Comparison of ENCODE assay signal across 27 cellular contexts in genomic region chr3:164018500-164018899, GRCh38.
"Had no signal": no experiment of that assay in that cellular context is flagged by ENCODE, and none has a peak within 500 bp of the region (broad histone marks: within the 10 kb centered on the region; RNA-seq: fewer than 3 reads in every experiment).

No MANE protein-coding gene starts in this region.

- DNase-seq: activated CD4-positive, alpha-beta memory T cell treated with anti-CD3 and anti-CD28 coated beads, Interleukin-2, amount 10 ng/mL, durations not matched to agents 7 days and 5 days; activated CD4-positive, alpha-beta T cell treated with anti-CD3 and anti-CD28 coated beads for 1 hour; activated CD4-positive, alpha-beta T cell treated with anti-CD3 and anti-CD28 coated beads for 4 hours; activated CD4-positive, alpha-beta T cell treated with anti-CD3 and anti-CD28 coated beads, Interleukin-2, amount 10 ng/mL, durations not matched to agents 7 days and 5 days; activated CD4-positive, alpha-beta T cell treated with anti-CD3 and anti-CD28 coated beads, Interleukin-2, amount 50 U/mL, for 4 hours; activated CD8-positive, alpha-beta memory T cell treated with anti-CD3 and anti-CD28 coated beads, Interleukin-2, amount 50 U/mL, for 48 hours; activated effector memory CD4-positive, alpha-beta T cell treated with Interleukin-2 at 50 U/mL for 16 hours; activated naive CD4-positive, alpha-beta T cell treated with anti-CD3 and anti-CD28 coated beads for 36 hours; activated naive CD8-positive, alpha-beta T cell treated with anti-CD3 and anti-CD28 coated beads for 36 hours; activated naive CD8-positive, alpha-beta T cell treated with anti-CD3 and anti-CD28 coated beads, Interleukin-2, amount 50 U/mL, for 24 hours; activated T-cell treated with anti-CD3 and anti-CD28 coated beads for 4 hours; activated T-cell treated with anti-CD3 and anti-CD28 coated beads, Interleukin-2, amount 50 U/mL, for 4 hours; adrenal gland; amygdala; aorta; body of pancreas; central memory CD4-positive, alpha-beta T cell; cerebellar nuclear complex; colonic mucosa; effector memory CD4-positive, alpha-beta T cell; erythroblast; foreskin keratinocyte; T-helper 2 cell had no signal

- H3K4me3 Mint-ChIP-seq: activated CD4-positive, alpha-beta memory T cell treated with anti-CD3 and anti-CD28 coated beads, Interleukin-2, amount 10 ng/mL, durations not matched to agents 7 days and 5 days; activated CD4-positive, alpha-beta T cell treated with anti-CD3 and anti-CD28 coated beads, Interleukin-2, amount 10 ng/mL, durations not matched to agents 7 days and 5 days; activated naive CD4-positive, alpha-beta T cell treated with anti-CD3 and anti-CD28 coated beads for 36 hours; activated naive CD4-positive, alpha-beta T cell treated with anti-CD3 and anti-CD28 coated beads, Interleukin-2, amount 50 U/mL, for 24 hours; activated naive CD8-positive, alpha-beta T cell treated with anti-CD3 and anti-CD28 coated beads for 36 hours; activated naive CD8-positive, alpha-beta T cell treated with anti-CD3 and anti-CD28 coated beads, Interleukin-2, amount 50 U/mL, for 24 hours; activated T-cell treated with anti-CD3 and anti-CD28 coated beads, Interleukin-2, amount 50 U/mL, for 4 hours; activated T-helper 17 cell treated with anti-CD3 and anti-CD28 coated beads, Interleukin-2, amount 50 U/mL, for 72 hours had no signal

- H3K27me3 Mint-ChIP-seq: activated CD4-positive, alpha-beta memory T cell treated with anti-CD3 and anti-CD28 coated beads, Interleukin-2, amount 10 ng/mL, durations not matched to agents 7 days and 5 days; activated CD4-positive, alpha-beta T cell treated with anti-CD3 and anti-CD28 coated beads, Interleukin-2, amount 10 ng/mL, durations not matched to agents 7 days and 5 days; activated naive CD4-positive, alpha-beta T cell treated with anti-CD3 and anti-CD28 coated beads, Interleukin-2, amount 50 U/mL, for 24 hours; activated naive CD8-positive, alpha-beta T cell treated with anti-CD3 and anti-CD28 coated beads for 36 hours; activated naive CD8-positive, alpha-beta T cell treated with anti-CD3 and anti-CD28 coated beads, Interleukin-2, amount 50 U/mL, for 24 hours; activated T-helper 17 cell treated with anti-CD3 and anti-CD28 coated beads, Interleukin-2, amount 50 U/mL, for 72 hours had no signal

- H3K27ac Mint-ChIP-seq: activated CD4-positive, alpha-beta memory T cell treated with anti-CD3 and anti-CD28 coated beads, Interleukin-2, amount 10 ng/mL, durations not matched to agents 7 days and 5 days; activated CD4-positive, alpha-beta T cell treated with anti-CD3 and anti-CD28 coated beads, Interleukin-2, amount 10 ng/mL, durations not matched to agents 7 days and 5 days; activated naive CD4-positive, alpha-beta T cell treated with anti-CD3 and anti-CD28 coated beads for 36 hours; activated naive CD4-positive, alpha-beta T cell treated with anti-CD3 and anti-CD28 coated beads, Interleukin-2, amount 50 U/mL, for 24 hours; activated naive CD8-positive, alpha-beta T cell treated with anti-CD3 and anti-CD28 coated beads for 36 hours; activated naive CD8-positive, alpha-beta T cell treated with anti-CD3 and anti-CD28 coated beads, Interleukin-2, amount 50 U/mL, for 24 hours; activated T-helper 17 cell treated with anti-CD3 and anti-CD28 coated beads, Interleukin-2, amount 50 U/mL, for 72 hours had no signal

- H3K4me3 ChIP-seq: adrenal gland, body of pancreas, colonic mucosa, esophagus muscularis mucosa, gastroesophageal sphincter had no signal

- ATAC-seq: activated naive CD8-positive, alpha-beta T cell treated with anti-CD3 and anti-CD28 coated beads, Interleukin-2, amount 50 U/mL, for 24 hours; activated T-cell treated with anti-CD3 and anti-CD28 coated beads, Interleukin-2, amount 50 U/mL, for 4 hours; activated T-helper 17 cell treated with anti-CD3 and anti-CD28 coated beads, Interleukin-2, amount 50 U/mL, for 72 hours; body of pancreas; foreskin keratinocyte; gastroesophageal sphincter had no signal

- H3K9me3 Mint-ChIP-seq: activated CD4-positive, alpha-beta T cell treated with anti-CD3 and anti-CD28 coated beads, Interleukin-2, amount 10 ng/mL, durations not matched to agents 7 days and 5 days; activated naive CD4-positive, alpha-beta T cell treated with anti-CD3 and anti-CD28 coated beads for 36 hours; activated naive CD4-positive, alpha-beta T cell treated with anti-CD3 and anti-CD28 coated beads, Interleukin-2, amount 50 U/mL, for 24 hours; activated naive CD8-positive, alpha-beta T cell treated with anti-CD3 and anti-CD28 coated beads for 36 hours; activated naive CD8-positive, alpha-beta T cell treated with anti-CD3 and anti-CD28 coated beads, Interleukin-2, amount 50 U/mL, for 24 hours; activated T-cell treated with anti-CD3 and anti-CD28 coated beads, Interleukin-2, amount 50 U/mL, for 4 hours; activated T-helper 17 cell treated with anti-CD3 and anti-CD28 coated beads, Interleukin-2, amount 50 U/mL, for 72 hours had no signal

- H3K36me3 Mint-ChIP-seq: activated naive CD4-positive, alpha-beta T cell treated with anti-CD3 and anti-CD28 coated beads, Interleukin-2, amount 50 U/mL, for 24 hours; activated naive CD8-positive, alpha-beta T cell treated with anti-CD3 and anti-CD28 coated beads for 36 hours had no signal

- H3K27ac ChIP-seq: adrenal gland, body of pancreas, colonic mucosa, esophagus muscularis mucosa, foreskin keratinocyte, gastroesophageal sphincter had no signal

- H3K27me3 ChIP-seq: adrenal gland, body of pancreas, colonic mucosa, esophagus muscularis mucosa, foreskin keratinocyte, gastroesophageal sphincter had no signal

- H3K4me1 ChIP-seq: adrenal gland, body of pancreas, colonic mucosa, esophagus muscularis mucosa, foreskin keratinocyte, gastroesophageal sphincter had no signal

- H3K9me3 ChIP-seq: adrenal gland, body of pancreas, colonic mucosa, esophagus muscularis mucosa, gastroesophageal sphincter had no signal

- H3K4me1 Mint-ChIP-seq: activated CD4-positive, alpha-beta memory T cell treated with anti-CD3 and anti-CD28 coated beads, Interleukin-2, amount 10 ng/mL, durations not matched to agents 7 days and 5 days; activated CD4-positive, alpha-beta T cell treated with anti-CD3 and anti-CD28 coated beads, Interleukin-2, amount 10 ng/mL, durations not matched to agents 7 days and 5 days; activated naive CD4-positive, alpha-beta T cell treated with anti-CD3 and anti-CD28 coated beads, Interleukin-2, amount 50 U/mL, for 24 hours; activated naive CD8-positive, alpha-beta T cell treated with anti-CD3 and anti-CD28 coated beads for 36 hours; activated naive CD8-positive, alpha-beta T cell treated with anti-CD3 and anti-CD28 coated beads, Interleukin-2, amount 50 U/mL, for 24 hours; activated T-helper 17 cell treated with anti-CD3 and anti-CD28 coated beads, Interleukin-2, amount 50 U/mL, for 72 hours had no signal

- H3K36me3 ChIP-seq: adrenal gland, colonic mucosa, esophagus muscularis mucosa, gastroesophageal sphincter had no signal
